ENCODE assay signal across 2 cellular contexts in genomic region chr11:7572001-7572712, GRCh38.
TF ChIP-seq lines count a peak whose summit lies in the region.

No MANE protein-coding gene starts in this region.

TF ChIP-seq in WTC11, 78 proteins besides CTCF, POLR2A, EP300 and RAD21:
- no peak for TF ChIP-seq ZNF425 (CRISPR knock-in tag; conservative IDR thresholded peaks at IDR 0.05)
- TF ChIP-seq PRDM15 (CRISPR knock-in tag; IDR thresholded peaks at IDR 0.05), result peak; percentile 89
- TF ChIP-seq USF2 (CRISPR knock-in tag; IDR thresholded peaks at IDR 0.05), result no peak
- peak; percentile 59; the same call in 1 of the 2 replicates for TF ChIP-seq ETV6 (CRISPR knock-in tag; IDR thresholded peaks at IDR 0.05)
- TF ChIP-seq ELF4 (CRISPR knock-in tag; IDR thresholded peaks at IDR 0.05; ENCODE audit: low read depth), result no peak

TF ChIP-seq in HepG2, 621 proteins besides CTCF, POLR2A, EP300 and RAD21 (continues in another document):
- no peak for TF ChIP-seq NFAT5 (CRISPR knock-in tag; IDR thresholded peaks at IDR 0.05)
- TF ChIP-seq SALL1 (CRISPR knock-in tag; IDR thresholded peaks at IDR 0.05), result peak; percentile 34
- peak; percentile 93 for TF ChIP-seq ISL2 (CRISPR knock-in tag; IDR thresholded peaks at IDR 0.05)
- no peak for TF ChIP-seq ZBTB2 (CRISPR knock-in tag; IDR thresholded peaks at IDR 0.05; ENCODE audit: low read depth)
- no peak for TF ChIP-seq ZNF550 (CRISPR knock-in tag; IDR thresholded peaks at IDR 0.05; ENCODE audit: borderline replicate concordance)
- peak; percentile 55; the same call in 1 of the 2 replicates for TF ChIP-seq ZNF281 (CRISPR knock-in tag; IDR thresholded peaks at IDR 0.05; ENCODE audit: borderline replicate concordance)
- TF ChIP-seq LCORL (IDR thresholded peaks at IDR 0.05), result no peak
- TF ChIP-seq LCORL (CRISPR knock-in tag; IDR thresholded peaks at IDR 0.05), result peak; percentile 91
- TF ChIP-seq NCOA2 (CRISPR knock-in tag; IDR thresholded peaks at IDR 0.05), result peak; percentile 88
- no peak for TF ChIP-seq ZBTB44 (CRISPR knock-in tag; IDR thresholded peaks at IDR 0.05)
- peak; percentile 25; the same call in 1 of the 2 replicates for TF ChIP-seq PHF8 (CRISPR knock-in tag; IDR thresholded peaks at IDR 0.05)
- no peak for TF ChIP-seq SMAD9 (CRISPR knock-in tag; IDR thresholded peaks at IDR 0.05)
- peak; percentile 80 for TF ChIP-seq MIXL1 (CRISPR knock-in tag; IDR thresholded peaks at IDR 0.05)
- TF ChIP-seq NFKBIZ (CRISPR knock-in tag; IDR thresholded peaks at IDR 0.05), result no peak
- TF ChIP-seq ZNF430 (CRISPR knock-in tag; IDR thresholded peaks at IDR 0.05), result no peak
- no peak for TF ChIP-seq ZNF672 (CRISPR knock-in tag; IDR thresholded peaks at IDR 0.05)
- TF ChIP-seq SOX13 (IDR thresholded peaks at IDR 0.05), result peak; percentile 35; the same call in 1 of the 2 replicates
- peak in 1 of 2 experiments; percentile 79; a peak in 2 of 4 replicates for TF ChIP-seq SOX13 (CRISPR knock-in tag; conservative IDR thresholded peaks at IDR 0.05 in 1 of 2, IDR thresholded peaks at IDR 0.05 in 1 of 2)
- no peak for TF ChIP-seq ZBTB49 (CRISPR knock-in tag; IDR thresholded peaks at IDR 0.05; ENCODE audit: borderline replicate concordance)
- TF ChIP-seq ZNF18 (CRISPR knock-in tag; IDR thresholded peaks at IDR 0.05; ENCODE audit: insufficient replicate concordance), result peak; percentile 20
- TF ChIP-seq SRY (CRISPR knock-in tag; IDR thresholded peaks at IDR 0.05), result no peak
- peak; percentile 60; the same call in 1 of the 2 replicates for TF ChIP-seq NFKB2 (CRISPR knock-in tag; IDR thresholded peaks at IDR 0.05; ENCODE audit: borderline replicate concordance)
- 0 out of 2 replicates have a peak, but pooled peaks have one; percentile 42 for TF ChIP-seq GATA4 (IDR thresholded peaks at IDR 0.05; ENCODE audit: borderline replicate concordance, low read depth)
- TF ChIP-seq ARID4A (CRISPR knock-in tag; IDR thresholded peaks at IDR 0.05; ENCODE audit: borderline replicate concordance), result peak; percentile 59; the same call in 1 of the 2 replicates
- peak; percentile 26; the same call in 1 of the 2 replicates for TF ChIP-seq HOXA3 (CRISPR knock-in tag; IDR thresholded peaks at IDR 0.05)
- peak; percentile 51; the same call in 1 of the 2 replicates for TF ChIP-seq IKZF5 (CRISPR knock-in tag; IDR thresholded peaks at IDR 0.05)
- TF ChIP-seq ZNF83 (CRISPR knock-in tag; IDR thresholded peaks at IDR 0.05; ENCODE audit: borderline replicate concordance), result no peak
- no peak for TF ChIP-seq ZNF512B (CRISPR knock-in tag; IDR thresholded peaks at IDR 0.05; ENCODE audit: borderline replicate concordance)
